ENCODE assay signal across 2 cellular contexts in genomic region chr17:49907279-49907678, GRCh38.
TF ChIP-seq lines count a peak whose summit lies in the region.

No MANE protein-coding gene starts in this region.

TF ChIP-seq in HEK293, 187 proteins besides CTCF, POLR2A, EP300 and RAD21:
- TF ChIP-seq ZFHX2 (tag by site-specific recombination; conservative IDR thresholded peaks at IDR 0.05) (peak; percentile 23; the same call in 1 of the 2 replicates), GLIS1 (tag by site-specific recombination; IDR thresholded peaks at IDR 0.05) (no peak)
- TF ChIP-seq, protein P1, sequence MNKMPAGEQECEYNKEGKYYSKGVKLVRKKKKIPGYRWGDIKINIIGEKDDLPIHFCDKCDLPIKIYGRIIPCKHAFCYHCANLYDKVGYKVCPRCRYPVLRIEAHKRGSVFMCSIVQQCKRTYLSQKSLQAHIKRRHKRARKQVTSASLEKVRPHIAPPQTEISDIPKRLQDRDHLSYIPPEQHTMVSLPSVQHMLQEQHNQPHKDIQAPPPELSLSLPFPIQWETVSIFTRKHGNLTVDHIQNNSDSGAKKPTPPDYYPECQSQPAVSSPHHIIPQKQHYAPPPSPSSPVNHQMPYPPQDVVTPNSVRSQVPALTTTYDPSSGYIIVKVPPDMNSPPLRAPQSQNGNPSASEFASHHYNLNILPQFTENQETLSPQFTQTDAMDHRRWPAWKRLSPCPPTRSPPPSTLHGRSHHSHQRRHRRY (tag by site-specific recombination; IDR thresholded peaks at IDR 0.05): no peak

TF ChIP-seq in H1, 55 proteins besides CTCF, POLR2A, EP300 and RAD21:
- TF ChIP-seq POLR2AphosphoS5 (IDR thresholded peaks at IDR 0.05; ENCODE audit: low read depth, low read length) (no peak), SUZ12 (IDR thresholded peaks at IDR 0.05; ENCODE audit: low read length) (peak; percentile 13; the same call in 1 of the 2 replicates)
TF ChIP-seq in H1: peak in this region for 1.
